ENCODE assay signal across 8 cellular contexts in the genomic region with DNA sequence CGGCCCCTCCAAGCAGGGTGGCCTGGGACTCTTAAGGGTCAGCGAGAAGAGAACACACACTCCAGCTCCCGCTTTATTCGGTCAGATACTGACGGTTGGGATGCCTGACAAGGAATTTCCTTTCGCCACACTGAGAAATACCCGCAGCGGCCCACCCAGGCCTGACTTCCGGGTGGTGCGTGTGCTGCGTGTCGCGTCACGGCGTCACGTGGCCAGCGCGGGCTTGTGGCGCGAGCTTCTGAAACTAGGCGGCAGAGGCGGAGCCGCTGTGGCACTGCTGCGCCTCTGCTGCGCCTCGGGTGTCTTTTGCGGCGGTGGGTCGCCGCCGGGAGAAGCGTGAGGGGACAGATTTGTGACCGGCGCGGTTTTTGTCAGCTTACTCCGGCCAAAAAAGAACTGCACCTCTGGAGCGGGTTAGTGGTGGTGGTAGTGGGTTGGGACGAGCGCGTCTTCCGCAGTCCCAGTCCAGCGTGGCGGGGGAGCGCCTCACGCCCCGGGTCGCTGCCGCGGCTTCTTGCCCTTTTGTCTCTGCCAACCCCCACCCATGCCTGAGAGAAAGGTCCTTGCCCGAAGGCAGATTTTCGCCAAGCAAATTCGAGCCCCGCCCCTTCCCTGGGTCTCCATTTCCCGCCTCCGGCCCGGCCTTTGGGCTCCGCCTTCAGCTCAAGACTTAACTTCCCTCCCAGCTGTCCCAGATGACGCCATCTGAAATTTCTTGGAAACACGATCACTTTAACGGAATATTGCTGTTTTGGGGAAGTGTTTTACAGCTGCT. TPM values are rescaled to one million over a fixed set of nuclear protein-coding genes. Genes with fewer than 3 reads are reported as not detected.
DNase-seq lines count a peak whose midpoint lies in the region; ATAC-seq and TF ChIP-seq lines count a peak whose summit lies in the region.

A gene with protein sequence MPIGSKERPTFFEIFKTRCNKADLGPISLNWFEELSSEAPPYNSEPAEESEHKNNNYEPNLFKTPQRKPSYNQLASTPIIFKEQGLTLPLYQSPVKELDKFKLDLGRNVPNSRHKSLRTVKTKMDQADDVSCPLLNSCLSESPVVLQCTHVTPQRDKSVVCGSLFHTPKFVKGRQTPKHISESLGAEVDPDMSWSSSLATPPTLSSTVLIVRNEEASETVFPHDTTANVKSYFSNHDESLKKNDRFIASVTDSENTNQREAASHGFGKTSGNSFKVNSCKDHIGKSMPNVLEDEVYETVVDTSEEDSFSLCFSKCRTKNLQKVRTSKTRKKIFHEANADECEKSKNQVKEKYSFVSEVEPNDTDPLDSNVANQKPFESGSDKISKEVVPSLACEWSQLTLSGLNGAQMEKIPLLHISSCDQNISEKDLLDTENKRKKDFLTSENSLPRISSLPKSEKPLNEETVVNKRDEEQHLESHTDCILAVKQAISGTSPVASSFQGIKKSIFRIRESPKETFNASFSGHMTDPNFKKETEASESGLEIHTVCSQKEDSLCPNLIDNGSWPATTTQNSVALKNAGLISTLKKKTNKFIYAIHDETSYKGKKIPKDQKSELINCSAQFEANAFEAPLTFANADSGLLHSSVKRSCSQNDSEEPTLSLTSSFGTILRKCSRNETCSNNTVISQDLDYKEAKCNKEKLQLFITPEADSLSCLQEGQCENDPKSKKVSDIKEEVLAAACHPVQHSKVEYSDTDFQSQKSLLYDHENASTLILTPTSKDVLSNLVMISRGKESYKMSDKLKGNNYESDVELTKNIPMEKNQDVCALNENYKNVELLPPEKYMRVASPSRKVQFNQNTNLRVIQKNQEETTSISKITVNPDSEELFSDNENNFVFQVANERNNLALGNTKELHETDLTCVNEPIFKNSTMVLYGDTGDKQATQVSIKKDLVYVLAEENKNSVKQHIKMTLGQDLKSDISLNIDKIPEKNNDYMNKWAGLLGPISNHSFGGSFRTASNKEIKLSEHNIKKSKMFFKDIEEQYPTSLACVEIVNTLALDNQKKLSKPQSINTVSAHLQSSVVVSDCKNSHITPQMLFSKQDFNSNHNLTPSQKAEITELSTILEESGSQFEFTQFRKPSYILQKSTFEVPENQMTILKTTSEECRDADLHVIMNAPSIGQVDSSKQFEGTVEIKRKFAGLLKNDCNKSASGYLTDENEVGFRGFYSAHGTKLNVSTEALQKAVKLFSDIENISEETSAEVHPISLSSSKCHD (N-terminal part only) (plus strand): TSS at position 254 of the 775 bp plus-strand sequence. CDS start 953 bp downstream, outside the sequence.
A gene with protein sequence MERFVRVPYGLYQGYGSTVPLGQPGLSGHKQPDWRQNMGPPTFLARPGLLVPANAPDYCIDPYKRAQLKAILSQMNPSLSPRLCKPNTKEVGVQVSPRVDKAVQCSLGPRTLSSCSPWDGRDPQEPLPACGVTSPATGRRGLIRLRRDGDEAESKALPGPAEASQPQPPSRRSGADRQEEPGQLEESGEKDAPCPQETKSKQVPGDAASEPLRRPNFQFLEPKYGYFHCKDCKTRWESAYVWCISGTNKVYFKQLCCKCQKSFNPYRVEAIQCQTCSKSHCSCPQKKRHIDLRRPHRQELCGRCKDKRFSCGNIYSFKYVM (minus strand): TSS at position 109 of the 775 bp plus-strand sequence. CDS start 3,438 bp downstream, outside the sequence.

- no peaks in the 10 kb centered on the region for H3K36me3 Mint-ChIP-seq in chondrocyte (ENCODE audit: low read depth)

- H3K27ac Mint-ChIP-seq in chondrocyte (ENCODE audit: unreplicated experiment) = peak within 1 kb of the TSS; percentile 97

- peak; percentile 90 for ATAC-seq in HG03159 (IDR thresholded peaks at IDR 0.05; ENCODE audit: unreplicated experiment)

- H3K4me3 ChIP-seq in AG10803 (ENCODE audit: low read length) = peak within 1 kb of the TSS; percentile 93

- in situ Hi-C loops in GM18951 (cut with MboI; ENCODE audit: low sequenced_read_pairs, unreplicated experiment) = no loop called here

- H3K27me3 Mint-ChIP-seq in chondrocyte (ENCODE audit: low read depth) = no peaks in the 10 kb centered on the region

- DNase-seq in AG10803 (ENCODE audit: low read depth) (peak; percentile 90), NCI-H510A (lab: John Stamatoyannopoulos, UW) (peak; percentile 65), chondrocyte (ENCODE audit: low spot score) (peak; percentile 96), kidney tubule cell (ENCODE audit: low spot score) (peak; percentile 90)
- DNase-seq in activated CD4-positive, alpha-beta T cell treated with anti-CD3 and anti-CD28 coated beads for 24 hours (ENCODE audit: low read depth in 2 of 2) = peak; percentile 71
- peak; percentile 82 to 87 for DNase-seq in stimulated activated CD4-positive, alpha-beta T cell treated with anti-CD3 and anti-CD28 coated beads, Interleukin-15, amount 100 ng/mL, for 48 hours (ENCODE audit: low read depth in 2 of 2)

- no peaks in the 10 kb centered on the region for H3K9me3 Mint-ChIP-seq in chondrocyte (ENCODE audit: low read depth)

- TF ChIP-seq CTCF in AG10803 (conservative IDR thresholded peaks at IDR 0.05; ENCODE audit: low read length) = no peak
- TF ChIP-seq CTCF in chondrocyte (IDR thresholded peaks at IDR 0.05) = no peak

- peaks cover 19% of the 10 kb centered on the region for H3K4me1 Mint-ChIP-seq in chondrocyte (ENCODE audit: low read depth)

- peak; percentile 98 for TF ChIP-seq POLR2A in GM18951 (IDR thresholded peaks at IDR 0.05; ENCODE audit: extremely low read depth, insufficient read depth, insufficient read length)

- H3K4me3 Mint-ChIP-seq in chondrocyte (ENCODE audit: unreplicated experiment) = peak within 1 kb of the TSS; percentile 92

RNA-seq across cellular contexts. Expression of the first gene that starts in this region (rescaled TPM):
- total RNA-seq in chondrocyte = 2.5 to 7.5 TPM (median 4.4 TPM) in 3 replicates

RNA-seq across cellular contexts. Expression of the second gene that starts in this region (rescaled TPM):
- not detected in 3 replicates for total RNA-seq in chondrocyte

Comparison
In these comparisons a context has a peak if more than half of its experiments do, and no peak if none do; other contexts are left out.
1. Peak in every context shown above with its lines: DNase-seq, ATAC-seq and H3K4me3 ChIP-seq.